ENCODE assay signal across 2 cellular contexts in the genomic region with DNA sequence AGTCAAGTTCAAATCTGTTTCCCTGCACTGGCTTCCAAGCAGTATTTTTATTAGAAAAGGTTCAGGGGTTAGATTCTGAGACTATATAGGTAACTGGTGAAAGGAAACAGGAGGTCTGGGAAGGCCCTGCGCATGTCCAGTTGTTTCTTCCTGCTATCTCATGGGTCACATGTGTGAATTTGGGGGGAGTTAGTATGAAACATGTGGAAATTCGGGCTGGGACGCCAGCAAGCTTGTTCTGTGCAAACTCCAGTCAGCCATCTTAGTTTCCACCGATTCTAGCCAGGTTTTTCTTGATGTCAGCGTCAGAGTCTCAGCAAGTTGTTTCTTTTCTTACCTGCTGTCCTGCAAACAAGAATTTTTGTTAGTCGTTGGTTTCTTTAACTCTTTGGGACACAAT.
TF ChIP-seq lines count a peak whose summit lies in the region.

No MANE protein-coding gene starts in this region.

TF ChIP-seq in HepG2, 621 proteins besides CTCF, POLR2A, EP300 and RAD21:
- TF ChIP-seq ZNF138 (CRISPR knock-in tag; IDR thresholded peaks at IDR 0.05; ENCODE audit: low read depth): no peak
- no peak for TF ChIP-seq ZNF367 (CRISPR knock-in tag; IDR thresholded peaks at IDR 0.05; ENCODE audit: borderline replicate concordance)
- TF ChIP-seq, protein P1, sequence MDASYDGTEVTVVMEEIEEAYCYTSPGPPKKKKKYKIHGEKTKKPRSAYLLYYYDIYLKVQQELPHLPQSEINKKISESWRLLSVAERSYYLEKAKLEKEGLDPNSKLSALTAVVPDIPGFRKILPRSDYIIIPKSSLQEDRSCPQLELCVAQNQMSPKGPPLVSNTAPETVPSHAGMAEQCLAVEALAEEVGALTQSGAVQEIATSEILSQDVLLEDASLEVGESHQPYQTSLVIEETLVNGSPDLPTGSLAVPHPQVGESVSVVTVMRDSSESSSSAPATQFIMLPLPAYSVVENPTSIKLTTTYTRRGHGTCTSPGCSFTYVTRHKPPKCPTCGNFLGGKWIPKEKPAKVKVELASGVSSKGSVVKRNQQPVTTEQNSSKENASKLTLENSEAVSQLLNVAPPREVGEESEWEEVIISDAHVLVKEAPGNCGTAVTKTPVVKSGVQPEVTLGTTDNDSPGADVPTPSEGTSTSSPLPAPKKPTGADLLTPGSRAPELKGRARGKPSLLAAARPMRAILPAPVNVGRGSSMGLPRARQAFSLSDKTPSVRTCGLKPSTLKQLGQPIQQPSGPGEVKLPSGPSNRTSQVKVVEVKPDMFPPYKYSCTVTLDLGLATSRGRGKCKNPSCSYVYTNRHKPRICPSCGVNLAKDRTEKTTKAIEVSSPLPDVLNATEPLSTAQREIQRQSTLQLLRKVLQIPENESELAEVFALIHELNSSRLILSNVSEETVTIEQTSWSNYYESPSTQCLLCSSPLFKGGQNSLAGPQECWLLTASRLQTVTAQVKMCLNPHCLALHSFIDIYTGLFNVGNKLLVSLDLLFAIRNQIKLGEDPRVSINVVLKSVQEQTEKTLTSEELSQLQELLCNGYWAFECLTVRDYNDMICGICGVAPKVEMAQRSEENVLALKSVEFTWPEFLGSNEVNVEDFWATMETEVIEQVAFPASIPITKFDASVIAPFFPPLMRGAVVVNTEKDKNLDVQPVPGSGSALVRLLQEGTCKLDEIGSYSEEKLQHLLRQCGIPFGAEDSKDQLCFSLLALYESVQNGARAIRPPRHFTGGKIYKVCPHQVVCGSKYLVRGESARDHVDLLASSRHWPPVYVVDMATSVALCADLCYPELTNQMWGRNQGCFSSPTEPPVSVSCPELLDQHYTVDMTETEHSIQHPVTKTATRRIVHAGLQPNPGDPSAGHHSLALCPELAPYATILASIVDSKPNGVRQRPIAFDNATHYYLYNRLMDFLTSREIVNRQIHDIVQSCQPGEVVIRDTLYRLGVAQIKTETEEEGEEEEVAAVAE (CRISPR knock-in tag; IDR thresholded peaks at IDR 0.05; ENCODE audit: borderline replicate concordance): no peak
- no peak for TF ChIP-seq LCORL (IDR thresholded peaks at IDR 0.05)
- TF ChIP-seq LCORL (CRISPR knock-in tag; IDR thresholded peaks at IDR 0.05): no peak
- TF ChIP-seq, protein P2, sequence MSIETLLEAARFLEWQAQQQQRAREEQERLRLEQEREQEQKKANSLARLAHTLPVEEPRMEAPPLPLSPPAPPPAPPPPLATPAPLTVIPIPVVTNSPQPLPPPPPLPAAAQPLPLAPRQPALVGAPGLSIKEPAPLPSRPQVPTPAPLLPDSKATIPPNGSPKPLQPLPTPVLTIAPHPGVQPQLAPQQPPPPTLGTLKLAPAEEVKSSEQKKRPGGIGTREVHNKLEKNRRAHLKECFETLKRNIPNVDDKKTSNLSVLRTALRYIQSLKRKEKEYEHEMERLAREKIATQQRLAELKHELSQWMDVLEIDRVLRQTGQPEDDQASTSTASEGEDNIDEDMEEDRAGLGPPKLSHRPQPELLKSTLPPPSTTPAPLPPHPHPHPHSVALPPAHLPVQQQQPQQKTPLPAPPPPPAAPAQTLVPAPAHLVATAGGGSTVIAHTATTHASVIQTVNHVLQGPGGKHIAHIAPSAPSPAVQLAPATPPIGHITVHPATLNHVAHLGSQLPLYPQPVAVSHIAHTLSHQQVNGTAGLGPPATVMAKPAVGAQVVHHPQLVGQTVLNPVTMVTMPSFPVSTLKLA (IDR thresholded peaks at IDR 0.05): peak; percentile 83
- TF ChIP-seq ZFP62 (CRISPR knock-in tag; IDR thresholded peaks at IDR 0.05): no peak

TF ChIP-seq in K562, 482 proteins besides CTCF, POLR2A, EP300 and RAD21 (continues in another document):
- TF ChIP-seq, protein P3, sequence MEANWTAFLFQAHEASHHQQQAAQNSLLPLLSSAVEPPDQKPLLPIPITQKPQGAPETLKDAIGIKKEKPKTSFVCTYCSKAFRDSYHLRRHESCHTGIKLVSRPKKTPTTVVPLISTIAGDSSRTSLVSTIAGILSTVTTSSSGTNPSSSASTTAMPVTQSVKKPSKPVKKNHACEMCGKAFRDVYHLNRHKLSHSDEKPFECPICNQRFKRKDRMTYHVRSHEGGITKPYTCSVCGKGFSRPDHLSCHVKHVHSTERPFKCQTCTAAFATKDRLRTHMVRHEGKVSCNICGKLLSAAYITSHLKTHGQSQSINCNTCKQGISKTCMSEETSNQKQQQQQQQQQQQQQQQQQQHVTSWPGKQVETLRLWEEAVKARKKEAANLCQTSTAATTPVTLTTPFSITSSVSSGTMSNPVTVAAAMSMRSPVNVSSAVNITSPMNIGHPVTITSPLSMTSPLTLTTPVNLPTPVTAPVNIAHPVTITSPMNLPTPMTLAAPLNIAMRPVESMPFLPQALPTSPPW (CRISPR knock-in tag; IDR thresholded peaks at IDR 0.05): 0 out of 2 replicates have a peak, but pooled peaks have one; percentile 16
- TF ChIP-seq DPF2 (IDR thresholded peaks at IDR 0.05) (no peak), DMBX1 (CRISPR knock-in tag; IDR thresholded peaks at IDR 0.05; ENCODE audit: borderline replicate concordance) (peak; percentile 77; the same call in 1 of the 2 replicates), KAT7 (CRISPR knock-in tag; IDR thresholded peaks at IDR 0.05; ENCODE audit: borderline replicate concordance) (no peak), CREB1 (IDR thresholded peaks at IDR 0.05) (no peak), CREB1 (CRISPR knock-in tag; IDR thresholded peaks at IDR 0.05) (no peak), GATAD2B (IDR thresholded peaks at IDR 0.05; ENCODE audit: borderline replicate concordance) (no peak), SRSF7 (optimal IDR thresholded peaks at IDR 0.05; ENCODE audit: low read depth, low read length) (no peak), XRCC4 (IDR thresholded peaks at IDR 0.05; ENCODE audit: extremely low read depth, insufficient read depth, insufficient read length) (no peak), ZFX (CRISPR knock-in tag; IDR thresholded peaks at IDR 0.05) (no peak), ZNF354B (CRISPR knock-in tag; IDR thresholded peaks at IDR 0.05) (no peak), ILF3 (IDR thresholded peaks at IDR 0.05; ENCODE audit: borderline replicate concordance) (no peak), CXXC5 (CRISPR knock-in tag; IDR thresholded peaks at IDR 0.05) (0 out of 2 replicates have a peak, but pooled peaks have one; percentile 34), EZH2 (IDR thresholded peaks at IDR 0.05; ENCODE audit: borderline replicate concordance, low read depth, low read length) (no peak), ZNF551 (CRISPR knock-in tag; IDR thresholded peaks at IDR 0.05) (no peak), CSDE1 (IDR thresholded peaks at IDR 0.05) (no peak), BCOR (IDR thresholded peaks at IDR 0.05) (no peak), ZNF175 (CRISPR knock-in tag; IDR thresholded peaks at IDR 0.05; ENCODE audit: low read depth) (0 out of 2 replicates have a peak, but pooled peaks have one; percentile 34), PRPF4 (IDR thresholded peaks at IDR 0.05; ENCODE audit: insufficient read depth, low read depth, low read length, poor library complexity, severe bottlenecking) (no peak)
- TF ChIP-seq, protein P4, sequence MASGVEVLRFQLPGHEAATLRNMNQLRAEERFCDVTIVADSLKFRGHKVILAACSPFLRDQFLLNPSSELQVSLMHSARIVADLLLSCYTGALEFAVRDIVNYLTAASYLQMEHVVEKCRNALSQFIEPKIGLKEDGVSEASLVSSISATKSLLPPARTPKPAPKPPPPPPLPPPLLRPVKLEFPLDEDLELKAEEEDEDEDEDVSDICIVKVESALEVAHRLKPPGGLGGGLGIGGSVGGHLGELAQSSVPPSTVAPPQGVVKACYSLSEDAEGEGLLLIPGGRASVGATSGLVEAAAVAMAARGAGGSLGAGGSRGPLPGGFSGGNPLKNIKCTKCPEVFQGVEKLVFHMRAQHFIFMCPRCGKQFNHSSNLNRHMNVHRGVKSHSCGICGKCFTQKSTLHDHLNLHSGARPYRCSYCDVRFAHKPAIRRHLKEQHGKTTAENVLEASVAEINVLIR (CRISPR knock-in tag; IDR thresholded peaks at IDR 0.05): no peak
- TF ChIP-seq, protein P5, sequence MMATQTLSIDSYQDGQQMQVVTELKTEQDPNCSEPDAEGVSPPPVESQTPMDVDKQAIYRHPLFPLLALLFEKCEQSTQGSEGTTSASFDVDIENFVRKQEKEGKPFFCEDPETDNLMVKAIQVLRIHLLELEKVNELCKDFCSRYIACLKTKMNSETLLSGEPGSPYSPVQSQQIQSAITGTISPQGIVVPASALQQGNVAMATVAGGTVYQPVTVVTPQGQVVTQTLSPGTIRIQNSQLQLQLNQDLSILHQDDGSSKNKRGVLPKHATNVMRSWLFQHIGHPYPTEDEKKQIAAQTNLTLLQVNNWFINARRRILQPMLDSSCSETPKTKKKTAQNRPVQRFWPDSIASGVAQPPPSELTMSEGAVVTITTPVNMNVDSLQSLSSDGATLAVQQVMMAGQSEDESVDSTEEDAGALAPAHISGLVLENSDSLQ (IDR thresholded peaks at IDR 0.05): no peak
- TF ChIP-seq, protein P6, sequence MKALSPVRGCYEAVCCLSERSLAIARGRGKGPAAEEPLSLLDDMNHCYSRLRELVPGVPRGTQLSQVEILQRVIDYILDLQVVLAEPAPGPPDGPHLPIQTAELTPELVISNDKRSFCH (CRISPR knock-in tag; IDR thresholded peaks at IDR 0.05): no peak
- TF ChIP-seq, protein P6 (tag; IDR thresholded peaks at IDR 0.05): no peak
- TF ChIP-seq, protein P7, sequence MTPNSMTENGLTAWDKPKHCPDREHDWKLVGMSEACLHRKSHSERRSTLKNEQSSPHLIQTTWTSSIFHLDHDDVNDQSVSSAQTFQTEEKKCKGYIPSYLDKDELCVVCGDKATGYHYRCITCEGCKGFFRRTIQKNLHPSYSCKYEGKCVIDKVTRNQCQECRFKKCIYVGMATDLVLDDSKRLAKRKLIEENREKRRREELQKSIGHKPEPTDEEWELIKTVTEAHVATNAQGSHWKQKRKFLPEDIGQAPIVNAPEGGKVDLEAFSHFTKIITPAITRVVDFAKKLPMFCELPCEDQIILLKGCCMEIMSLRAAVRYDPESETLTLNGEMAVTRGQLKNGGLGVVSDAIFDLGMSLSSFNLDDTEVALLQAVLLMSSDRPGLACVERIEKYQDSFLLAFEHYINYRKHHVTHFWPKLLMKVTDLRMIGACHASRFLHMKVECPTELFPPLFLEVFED (CRISPR knock-in tag; conservative IDR thresholded peaks at IDR 0.05): no peak
- TF ChIP-seq, protein P8, sequence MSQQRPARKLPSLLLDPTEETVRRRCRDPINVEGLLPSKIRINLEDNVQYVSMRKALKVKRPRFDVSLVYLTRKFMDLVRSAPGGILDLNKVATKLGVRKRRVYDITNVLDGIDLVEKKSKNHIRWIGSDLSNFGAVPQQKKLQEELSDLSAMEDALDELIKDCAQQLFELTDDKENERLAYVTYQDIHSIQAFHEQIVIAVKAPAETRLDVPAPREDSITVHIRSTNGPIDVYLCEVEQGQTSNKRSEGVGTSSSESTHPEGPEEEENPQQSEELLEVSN (IDR thresholded peaks at IDR 0.05; ENCODE audit: borderline replicate concordance in 1 of 2, extremely low read depth in 1 of 2, insufficient read depth in 1 of 2, insufficient read length in 1 of 2, low read depth in 1 of 2, low read length in 1 of 2, poor library complexity in 1 of 2, severe bottlenecking in 1 of 2): peak in 1 of 2 experiments; percentile 62
